Comparison of ENCODE assay signal across 19 cellular contexts in the genomic region with DNA sequence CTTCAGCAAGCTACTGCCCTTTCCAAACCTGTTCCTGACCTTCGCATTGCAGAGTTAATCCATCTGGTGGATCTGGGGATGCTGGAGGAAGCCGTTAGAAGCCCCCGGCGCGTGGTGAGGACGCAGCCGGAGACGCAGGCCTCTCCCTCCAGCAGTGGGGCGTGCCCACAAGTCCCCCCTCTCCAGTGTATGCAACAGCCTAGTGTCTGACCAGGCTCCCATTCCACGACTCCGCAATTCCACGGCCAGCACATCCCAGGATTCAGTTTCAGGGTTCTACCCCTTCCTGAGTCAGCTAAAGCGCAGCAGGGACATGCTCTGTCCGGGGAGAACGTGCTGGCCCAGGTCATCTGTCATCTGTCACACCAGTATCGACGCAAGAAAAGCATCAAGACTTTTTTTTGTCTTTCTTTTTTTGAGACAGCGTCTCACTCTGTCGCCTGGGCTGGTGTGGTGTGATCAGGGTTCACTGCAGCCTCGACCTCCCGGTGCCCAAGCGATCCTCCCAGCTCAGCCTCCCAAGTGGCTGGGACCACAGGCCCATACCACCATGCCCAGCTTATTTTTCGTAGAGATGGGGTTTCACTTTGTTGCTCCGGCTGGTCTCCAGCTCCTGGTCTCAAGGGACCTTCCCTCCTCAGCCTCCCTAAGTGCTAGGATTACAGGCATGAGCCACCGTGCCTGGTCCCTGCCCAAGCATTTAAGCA.
"Had no signal": no experiment of that assay in that cellular context is flagged by ENCODE, and none has a peak within 500 bp of the region (broad histone marks: within the 10 kb centered on the region; RNA-seq: fewer than 3 reads in every experiment).

No MANE protein-coding gene starts in this region.

- H3K27me3 ChIP-seq: dorsolateral prefrontal cortex, heart left ventricle, ovary, uterus had no signal

- H3K4me3 Mint-ChIP-seq: naive thymus-derived CD8-positive, alpha-beta T cell; stimulated activated naive B cell treated with anti-CD40 and anti-IgM and Interleukin-4, amounts not matched to agents 10 μg/mL and 1 μg/mL and 100 μg/mL, for 72 hours; stimulated activated naive CD8-positive, alpha-beta T cell treated with anti-CD3 and anti-CD28 coated beads, Interleukin-15, amount 100 ng/mL, for 72 hours had no signal

- H3K27ac Mint-ChIP-seq: naive thymus-derived CD8-positive, alpha-beta T cell; progenitor cell of endocrine pancreas; stimulated activated naive B cell treated with anti-CD40 and anti-IgM and Interleukin-4, amounts not matched to agents 10 μg/mL and 1 μg/mL and 100 μg/mL, for 72 hours had no signal

- H3K9me3 ChIP-seq: heart left ventricle, mucosa of descending colon, ovary, uterus had no signal

- H3K9me3 Mint-ChIP-seq: naive thymus-derived CD8-positive, alpha-beta T cell; stimulated activated naive B cell treated with anti-CD40 and anti-IgM and Interleukin-4, amounts not matched to agents 10 μg/mL and 1 μg/mL and 100 μg/mL, for 72 hours; stimulated activated naive CD8-positive, alpha-beta T cell treated with anti-CD3 and anti-CD28 coated beads, Interleukin-15, amount 100 ng/mL, for 72 hours had no signal

- H3K36me3 ChIP-seq: heart left ventricle, ovary, uterus had no signal

- H3K27me3 Mint-ChIP-seq: naive thymus-derived CD8-positive, alpha-beta T cell; stimulated activated naive CD8-positive, alpha-beta T cell treated with anti-CD3 and anti-CD28 coated beads, Interleukin-15, amount 100 ng/mL, for 72 hours had no signal

- H3K27ac ChIP-seq: dorsolateral prefrontal cortex, heart left ventricle, ovary, uterus had no signal

- H3K4me1 ChIP-seq: uterus had no signal

- H3K4me3 ChIP-seq: dorsolateral prefrontal cortex, heart left ventricle, mucosa of descending colon, ovary, uterus had no signal

- ATAC-seq: heart left ventricle; mucosa of descending colon; naive thymus-derived CD8-positive, alpha-beta T cell; right cardiac atrium; stimulated activated naive B cell treated with anti-CD40 and anti-IgM and Interleukin-4, amounts not matched to agents 10 μg/mL and 1 μg/mL and 100 μg/mL, for 72 hours; stimulated activated naive CD8-positive, alpha-beta T cell treated with anti-CD3 and anti-CD28 coated beads, Interleukin-15, amount 100 ng/mL, for 72 hours had no signal

- DNase-seq: cortex of kidney; effector CD8-positive, alpha-beta T cell; foreskin melanocyte; heart left ventricle; hippocampal formation; kidney glomerular epithelial cell; mucosa of descending colon; naive thymus-derived CD8-positive, alpha-beta T cell; nucleus accumbens; stimulated activated CD4-positive, alpha-beta T cell treated with anti-CD3 and anti-CD28 coated beads, Interleukin-2, amount 100 ng/mL, for 24 hours; stimulated activated CD4-positive, alpha-beta T cell treated with anti-CD3 and anti-CD28 coated beads, Interleukin-4, amount 100 ng/mL, for 4 hours; stimulated activated naive B cell treated with anti-CD40 and anti-IgM and Interleukin-4, amounts not matched to agents 10 μg/mL and 1 μg/mL and 100 μg/mL, for 72 hours; stimulated activated naive CD8-positive, alpha-beta T cell treated with anti-CD3 and anti-CD28 coated beads, Interleukin-15, amount 100 ng/mL, for 72 hours; trophoblast cell; uterus had no signal

- H3K36me3 Mint-ChIP-seq: naive thymus-derived CD8-positive, alpha-beta T cell; stimulated activated naive B cell treated with anti-CD40 and anti-IgM and Interleukin-4, amounts not matched to agents 10 μg/mL and 1 μg/mL and 100 μg/mL, for 72 hours had no signal
